Comparison of ENCODE assay signal across 35 cellular contexts in the genomic region with DNA sequence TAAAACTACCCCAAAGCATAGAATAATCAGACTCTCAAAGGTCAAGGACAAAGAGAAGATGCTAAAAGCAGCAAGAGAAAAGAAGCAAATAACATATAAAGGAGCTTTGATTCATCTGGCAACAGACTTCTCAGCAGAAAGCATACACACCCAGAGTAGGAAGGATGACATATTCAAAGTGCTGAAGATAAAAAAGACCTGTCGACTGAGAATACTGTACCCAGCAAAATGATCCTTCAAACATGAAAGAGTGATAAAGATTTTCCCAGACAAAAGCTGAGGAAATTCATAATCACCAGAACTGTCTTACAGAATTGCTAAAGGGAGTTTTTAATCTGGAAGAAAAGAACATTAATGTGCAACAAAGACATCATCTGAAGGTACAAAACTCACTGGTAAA. TPM values are rescaled to one million over a fixed set of nuclear protein-coding genes. Genes with fewer than 3 reads are reported as not detected.
"Had no signal": no experiment of that assay in that cellular context is flagged by ENCODE, and none has a peak within 500 bp of the region (broad histone marks: within the 10 kb centered on the region; RNA-seq: fewer than 3 reads in every experiment).

No MANE protein-coding gene starts in this region.

- H3K36me3 ChIP-seq: adrenal gland, ascending aorta, cardiac muscle cell, WERI-Rb-1 had no signal

- FAIRE-seq: bronchial epithelial cell had no signal

- H3K27ac ChIP-seq: adrenal gland, ascending aorta, cardiac muscle cell, WERI-Rb-1 had no signal

- DNase-seq: activated CD4-positive, alpha-beta memory T cell treated with anti-CD3 and anti-CD28 coated beads, Interleukin-2, amount 10 ng/mL, durations not matched to agents 7 days and 5 days; activated CD4-positive, alpha-beta T cell treated with anti-CD3 and anti-CD28 coated beads for 1 hour; activated CD4-positive, alpha-beta T cell treated with anti-CD3 and anti-CD28 coated beads for 36 hours; activated CD4-positive, alpha-beta T cell treated with anti-CD3 and anti-CD28 coated beads for 48 hours; activated CD4-positive, alpha-beta T cell treated with anti-CD3 and anti-CD28 coated beads, Interleukin-2, amount 10 ng/mL, durations not matched to agents 7 days and 5 days; activated CD4-positive, alpha-beta T cell treated with anti-CD3 and anti-CD28 coated beads, Interleukin-2, amount 50 U/mL, for 48 hours; activated CD4-positive, CD25-positive, alpha-beta regulatory T cell; activated CD8-positive, alpha-beta memory T cell treated with anti-CD3 and anti-CD28 coated beads for 24 hours; activated CD8-positive, alpha-beta memory T cell treated with anti-CD3 and anti-CD28 coated beads, Interleukin-2, amount 10 ng/mL, durations not matched to agents 7 days and 5 days; activated CD8-positive, alpha-beta memory T cell treated with anti-CD3 and anti-CD28 coated beads, Interleukin-2, amount 50 U/mL, for 48 hours; activated CD8-positive, alpha-beta T cell treated with anti-CD3 and anti-CD28 coated beads, Interleukin-2, amount 10 ng/mL, durations not matched to agents 7 days and 5 days; activated effector memory CD4-positive, alpha-beta T cell treated with Interleukin-2 at 50 U/mL for 16 hours; activated gamma-delta T cell; activated naive CD4-positive, alpha-beta T cell treated with anti-CD3 and anti-CD28 coated beads, Interleukin-2, amount 50 U/mL, for 16 hours; activated naive CD4-positive, alpha-beta T cell treated with Interleukin-2 at 50 U/mL for 16 hours; activated naive CD8-positive, alpha-beta T cell treated with anti-CD3 and anti-CD28 coated beads for 36 hours; activated T-cell treated with anti-CD3 and anti-CD28 coated beads, Interleukin-2, amount 50 U/mL, for 24 hours; activated T-cell treated with anti-CD3 and anti-CD28 coated beads, Interleukin-2, amount 50 U/mL, for 48 hours; adrenal gland; amygdala; anterior cingulate cortex; caudate nucleus; cerebellar nuclear complex; T-helper 1 cell; T-helper 2 cell; T-helper 9 cell; WERI-Rb-1 had no signal

- H3K4me3 ChIP-seq: adrenal gland, ascending aorta, cardiac muscle cell had no signal

- H3K9me3 ChIP-seq: adrenal gland had no signal

- ATAC-seq: activated CD4-positive, alpha-beta T cell treated with anti-CD3 and anti-CD28 coated beads for 36 hours; activated CD4-positive, CD25-positive, alpha-beta regulatory T cell treated with anti-CD3 and anti-CD28 coated beads, Interleukin-2, amount 50 U/mL, for 24 hours; activated CD8-positive, alpha-beta memory T cell treated with anti-CD3 and anti-CD28 coated beads, Interleukin-2, amount 10 ng/mL, durations not matched to agents 7 days and 5 days; activated CD8-positive, alpha-beta T cell treated with anti-CD3 and anti-CD28 coated beads, Interleukin-2, amount 10 ng/mL, durations not matched to agents 7 days and 5 days; activated naive CD4-positive, alpha-beta T cell treated with anti-CD3 and anti-CD28 coated beads, Interleukin-2, amount 50 U/mL, for 72 hours; WTC11 had no signal

RNA-seq across cellular contexts. Expression of a gene that starts 14.9 kb away (rescaled TPM):
- total RNA-seq: activated CD4-positive, alpha-beta memory T cell treated with anti-CD3 and anti-CD28 coated beads, Interleukin-2, amount 10 ng/mL, durations not matched to agents 7 days and 5 days; activated CD4-positive, alpha-beta T cell treated with anti-CD3 and anti-CD28 coated beads for 36 hours; activated CD4-positive, alpha-beta T cell treated with anti-CD3 and anti-CD28 coated beads, Interleukin-2, amount 10 ng/mL, durations not matched to agents 7 days and 5 days; activated CD8-positive, alpha-beta memory T cell treated with anti-CD3 and anti-CD28 coated beads, Interleukin-2, amount 10 ng/mL, durations not matched to agents 7 days and 5 days; activated CD8-positive, alpha-beta T cell treated with anti-CD3 and anti-CD28 coated beads, Interleukin-2, amount 10 ng/mL, durations not matched to agents 7 days and 5 days; activated naive CD4-positive, alpha-beta T cell treated with anti-CD3 and anti-CD28 coated beads, Interleukin-2, amount 50 U/mL, for 72 hours; activated naive CD8-positive, alpha-beta T cell treated with anti-CD3 and anti-CD28 coated beads for 36 hours; activated T-helper 2 cell treated with anti-CD3 and anti-CD28 coated beads, Interferon-gamma antibody, Interleukin-2, Interleukin-4, amounts not matched to agents 10 μg/mL and 5 μg/mL and 100 μg/mL, durations not matched to agents 14 hours and 24 hours and 36 hours; adrenal gland; ascending aorta; bronchial epithelial cell; cardiac muscle cell; chondrocyte; WTC11 had no signal
- polyA plus RNA-seq: adrenal gland, cardiac muscle cell had no signal

RNA-seq across cellular contexts. Expression of a gene that starts 28.7 kb away (rescaled TPM):
- total RNA-seq: activated CD4-positive, alpha-beta memory T cell treated with anti-CD3 and anti-CD28 coated beads, Interleukin-2, amount 10 ng/mL, durations not matched to agents 7 days and 5 days; activated CD4-positive, alpha-beta T cell treated with anti-CD3 and anti-CD28 coated beads, Interleukin-2, amount 10 ng/mL, durations not matched to agents 7 days and 5 days; activated CD8-positive, alpha-beta memory T cell treated with anti-CD3 and anti-CD28 coated beads, Interleukin-2, amount 10 ng/mL, durations not matched to agents 7 days and 5 days; activated CD8-positive, alpha-beta T cell treated with anti-CD3 and anti-CD28 coated beads, Interleukin-2, amount 10 ng/mL, durations not matched to agents 7 days and 5 days; activated naive CD8-positive, alpha-beta T cell treated with anti-CD3 and anti-CD28 coated beads for 36 hours; activated T-helper 2 cell treated with anti-CD3 and anti-CD28 coated beads, Interferon-gamma antibody, Interleukin-2, Interleukin-4, amounts not matched to agents 10 μg/mL and 5 μg/mL and 100 μg/mL, durations not matched to agents 14 hours and 24 hours and 36 hours; ascending aorta; bronchial epithelial cell; chondrocyte had no signal
